In genomic region chr17:74280093-74280513, GRCh38 we compare ENCODE assay signal across 10 cellular contexts. TPM values are rescaled to one million over a fixed set of nuclear protein-coding genes. Genes with fewer than 3 reads are reported as not detected.
DNase-seq lines count a peak whose midpoint lies in the region; ATAC-seq and TF ChIP-seq lines count a peak whose summit lies in the region.
"Had no signal": no experiment of that assay in that cellular context is flagged by ENCODE, and none has a peak within 500 bp of the region (broad histone marks: within the 10 kb centered on the region; RNA-seq: fewer than 3 reads in every experiment).

No MANE protein-coding gene starts in this region.

- CTCF ChIA-PET in WTC11 (lab: Charles Lee) (no interaction called here), RWPE1 (lab: Yijun Ruan, JAX) (interaction anchor here (1.0 kb wide), 1 partner anchor 15 kb away, joined by 12 read pairs; no protein-coding TSS in a partner anchor)

- H3K4me3 Mint-ChIP-seq in WTC11: no peak overlapping the region

- POLR2A ChIA-PET in WTC11 (lab: Charles Lee) (no interaction called here), RWPE1 (lab: Yijun Ruan, JAX; ENCODE audit: low non-redundant PET) (no interaction called here)

- H3K27ac ChIP-seq in RWPE1: no peak overlapping the region
- H3K27ac ChIP-seq: gastrocnemius medialis had no signal

- TF ChIP-seq CTCF in GM20000 (IDR thresholded peaks at IDR 0.05; ENCODE audit: extremely low read depth, missing control alignments) (no peak), WTC11 (IDR thresholded peaks at IDR 0.05) (no peak), RWPE1 (conservative IDR thresholded peaks at IDR 0.05; ENCODE audit: low read depth) (no peak)

- peaks cover 9% of the 10 kb centered on the region for H3K27me3 Mint-ChIP-seq in WTC11 (ENCODE audit: low read depth)

- H3K9me3 Mint-ChIP-seq in WTC11: no peaks in the 10 kb centered on the region

- H3K27ac Mint-ChIP-seq in WTC11: peak overlapping the region; percentile 27; the same call in 1 of the 2 replicates

- ATAC-seq in WTC11: no peak
- no peak for ATAC-seq in HG02981 (IDR thresholded peaks at IDR 0.05; ENCODE audit: unreplicated experiment)
- ATAC-seq: gastrocnemius medialis had no signal

- DNase-seq in GM20000 (ENCODE audit: low spot score) (peak; percentile 73), WTC11 (ENCODE audit: low spot score) (no peak), SW 1271 (lab: John Stamatoyannopoulos, UW) (no peak), RWPE1 (ENCODE audit: low spot score) (no peak), EL (no peak)
- peak; percentile 70 for DNase-seq in central memory CD4-positive, alpha-beta T cell
- DNase-seq in stimulated activated CD8-positive, alpha-beta memory T cell treated with anti-CD3 and anti-CD28 coated beads, Interleukin-2, amount 100 ng/mL, for 48 hours (ENCODE audit: low read depth in 2 of 2): peak; percentile 42 to 51
- DNase-seq: gastrocnemius medialis, NCI-H1048 had no signal

- peaks cover 4% of the 10 kb centered on the region; the same call in 1 of the 2 replicates for H3K4me1 Mint-ChIP-seq in WTC11

- no peaks in the 10 kb centered on the region for H3K36me3 Mint-ChIP-seq in WTC11

TF ChIP-seq in WTC11, 78 proteins besides CTCF, POLR2A, EP300 and RAD21:
- TF ChIP-seq ZNF263 (CRISPR knock-in tag; IDR thresholded peaks at IDR 0.05; ENCODE audit: low read depth) (no peak), ZMAT4 (CRISPR knock-in tag; IDR thresholded peaks at IDR 0.05) (no peak), MXD4 (CRISPR knock-in tag; IDR thresholded peaks at IDR 0.05; ENCODE audit: borderline replicate concordance) (no peak), MAX (CRISPR knock-in tag; IDR thresholded peaks at IDR 0.05) (no peak), HMGA2 (CRISPR knock-in tag; IDR thresholded peaks at IDR 0.05) (no peak), FOXP1 (CRISPR knock-in tag; IDR thresholded peaks at IDR 0.05; ENCODE audit: borderline replicate concordance) (no peak), GABPB1 (CRISPR knock-in tag; IDR thresholded peaks at IDR 0.05) (no peak), CBFB (CRISPR knock-in tag; IDR thresholded peaks at IDR 0.05; ENCODE audit: low read depth) (no peak), SOX15 (CRISPR knock-in tag; IDR thresholded peaks at IDR 0.05) (no peak), ZNF396 (CRISPR knock-in tag; IDR thresholded peaks at IDR 0.05; ENCODE audit: borderline replicate concordance) (no peak)
- TF ChIP-seq, protein P1, sequence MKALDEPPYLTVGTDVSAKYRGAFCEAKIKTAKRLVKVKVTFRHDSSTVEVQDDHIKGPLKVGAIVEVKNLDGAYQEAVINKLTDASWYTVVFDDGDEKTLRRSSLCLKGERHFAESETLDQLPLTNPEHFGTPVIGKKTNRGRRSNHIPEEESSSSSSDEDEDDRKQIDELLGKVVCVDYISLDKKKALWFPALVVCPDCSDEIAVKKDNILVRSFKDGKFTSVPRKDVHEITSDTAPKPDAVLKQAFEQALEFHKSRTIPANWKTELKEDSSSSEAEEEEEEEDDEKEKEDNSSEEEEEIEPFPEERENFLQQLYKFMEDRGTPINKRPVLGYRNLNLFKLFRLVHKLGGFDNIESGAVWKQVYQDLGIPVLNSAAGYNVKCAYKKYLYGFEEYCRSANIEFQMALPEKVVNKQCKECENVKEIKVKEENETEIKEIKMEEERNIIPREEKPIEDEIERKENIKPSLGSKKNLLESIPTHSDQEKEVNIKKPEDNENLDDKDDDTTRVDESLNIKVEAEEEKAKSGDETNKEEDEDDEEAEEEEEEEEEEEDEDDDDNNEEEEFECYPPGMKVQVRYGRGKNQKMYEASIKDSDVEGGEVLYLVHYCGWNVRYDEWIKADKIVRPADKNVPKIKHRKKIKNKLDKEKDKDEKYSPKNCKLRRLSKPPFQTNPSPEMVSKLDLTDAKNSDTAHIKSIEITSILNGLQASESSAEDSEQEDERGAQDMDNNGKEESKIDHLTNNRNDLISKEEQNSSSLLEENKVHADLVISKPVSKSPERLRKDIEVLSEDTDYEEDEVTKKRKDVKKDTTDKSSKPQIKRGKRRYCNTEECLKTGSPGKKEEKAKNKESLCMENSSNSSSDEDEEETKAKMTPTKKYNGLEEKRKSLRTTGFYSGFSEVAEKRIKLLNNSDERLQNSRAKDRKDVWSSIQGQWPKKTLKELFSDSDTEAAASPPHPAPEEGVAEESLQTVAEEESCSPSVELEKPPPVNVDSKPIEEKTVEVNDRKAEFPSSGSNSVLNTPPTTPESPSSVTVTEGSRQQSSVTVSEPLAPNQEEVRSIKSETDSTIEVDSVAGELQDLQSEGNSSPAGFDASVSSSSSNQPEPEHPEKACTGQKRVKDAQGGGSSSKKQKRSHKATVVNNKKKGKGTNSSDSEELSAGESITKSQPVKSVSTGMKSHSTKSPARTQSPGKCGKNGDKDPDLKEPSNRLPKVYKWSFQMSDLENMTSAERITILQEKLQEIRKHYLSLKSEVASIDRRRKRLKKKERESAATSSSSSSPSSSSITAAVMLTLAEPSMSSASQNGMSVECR (CRISPR knock-in tag; IDR thresholded peaks at IDR 0.05; ENCODE audit: borderline replicate concordance): no peak
- TF ChIP-seq, protein P2, sequence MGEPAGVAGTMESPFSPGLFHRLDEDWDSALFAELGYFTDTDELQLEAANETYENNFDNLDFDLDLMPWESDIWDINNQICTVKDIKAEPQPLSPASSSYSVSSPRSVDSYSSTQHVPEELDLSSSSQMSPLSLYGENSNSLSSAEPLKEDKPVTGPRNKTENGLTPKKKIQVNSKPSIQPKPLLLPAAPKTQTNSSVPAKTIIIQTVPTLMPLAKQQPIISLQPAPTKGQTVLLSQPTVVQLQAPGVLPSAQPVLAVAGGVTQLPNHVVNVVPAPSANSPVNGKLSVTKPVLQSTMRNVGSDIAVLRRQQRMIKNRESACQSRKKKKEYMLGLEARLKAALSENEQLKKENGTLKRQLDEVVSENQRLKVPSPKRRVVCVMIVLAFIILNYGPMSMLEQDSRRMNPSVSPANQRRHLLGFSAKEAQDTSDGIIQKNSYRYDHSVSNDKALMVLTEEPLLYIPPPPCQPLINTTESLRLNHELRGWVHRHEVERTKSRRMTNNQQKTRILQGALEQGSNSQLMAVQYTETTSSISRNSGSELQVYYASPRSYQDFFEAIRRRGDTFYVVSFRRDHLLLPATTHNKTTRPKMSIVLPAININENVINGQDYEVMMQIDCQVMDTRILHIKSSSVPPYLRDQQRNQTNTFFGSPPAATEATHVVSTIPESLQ (CRISPR knock-in tag; IDR thresholded peaks at IDR 0.05): no peak

RNA-seq across cellular contexts. Expression of gene DNAI2, which starts 6.1 kb away (rescaled TPM):
- total RNA-seq in WTC11 (2021): 0.21 to 0.26 TPM (median 0.23 TPM) in 3 replicates
- total RNA-seq: gastrocnemius medialis had no signal

RNA-seq across cellular contexts. Expression of gene KIF19, which starts 45.9 kb away (rescaled TPM):
- total RNA-seq in WTC11 (2021): 0.44 to 0.80 TPM (median 0.60 TPM) in 3 replicates

Comparison
In these comparisons a context has a peak if more than half of its experiments do, and no peak if none do; other contexts are left out.
1. DNase-seq: peak in GM20000 (single experiment), central memory CD4-positive, alpha-beta T cell (single experiment) and stimulated activated CD8-positive, alpha-beta memory T cell treated with anti-CD3 and anti-CD28 coated beads, Interleukin-2, amount 100 ng/mL, for 48 hours (2 of 2); none in WTC11 (single experiment), SW 1271 (0 of 2), RWPE1 (single experiment) and EL (single experiment).